Comparison of ENCODE assay signal across 11 cellular contexts in genomic region chr5:172188893-172189692, GRCh38. TPM values are rescaled to one million over a fixed set of nuclear protein-coding genes. Genes with fewer than 3 reads are reported as not detected.
DNase-seq lines count a peak whose midpoint lies in the region; FAIRE-seq and TF ChIP-seq lines count a peak whose summit lies in the region.
"Had no signal": no experiment of that assay in that cellular context is flagged by ENCODE, and none has a peak within 500 bp of the region (broad histone marks: within the 10 kb centered on the region; RNA-seq: fewer than 3 reads in every experiment).

No MANE protein-coding gene starts in this region.

- no peaks in the 10 kb centered on the region for H3K4me1 ChIP-seq in iPS DF 6.9 (ENCODE audit: control insufficient read depth, insufficient read depth, low read length)
- peaks cover 14% of the 10 kb centered on the region for H3K4me1 ChIP-seq in smooth muscle cell (ENCODE audit: low read depth)

- no peak overlapping the region for H3K27ac ChIP-seq in iPS DF 6.9 (ENCODE audit: low read length)
- peak overlapping the region; percentile 62 for H3K27ac ChIP-seq in smooth muscle cell (ENCODE audit: low read depth)
- H3K27ac ChIP-seq in caudate nucleus (ENCODE audit: low read depth, low read length) = no peak overlapping the region

- H3K9me3 ChIP-seq in iPS DF 6.9 (ENCODE audit: control insufficient read depth, insufficient read depth, low read length) = no peaks in the 10 kb centered on the region
- no peaks in the 10 kb centered on the region for H3K9me3 ChIP-seq in smooth muscle cell (replicated peaks; ENCODE audit: low read depth)

- H3K36me3 ChIP-seq in iPS DF 6.9 (ENCODE audit: control insufficient read depth, insufficient read depth, low read length) (no peaks in the 10 kb centered on the region), smooth muscle cell (ENCODE audit: low read depth) (no peaks in the 10 kb centered on the region)

- H2AFZ ChIP-seq in smooth muscle cell (ENCODE audit: low read depth) = peak overlapping the region; percentile 90

- no peak for FAIRE-seq in GM12892 (lab: Jason Lieb, UNC)
- FAIRE-seq: A204.1 had no signal

- no peak for TF ChIP-seq POLR2A in GM12892 (IDR thresholded peaks at IDR 0.05; ENCODE audit: low read depth, low read length)

- TF ChIP-seq CTCF in smooth muscle cell (IDR thresholded peaks at IDR 0.05; ENCODE audit: borderline replicate concordance, insufficient read depth, poor library complexity, severe bottlenecking) = no peak

- H3K4me3 ChIP-seq in iPS DF 6.9 (ENCODE audit: low read length) (peak overlapping the region; percentile 55; the same call in 1 of the 2 replicates), smooth muscle cell (peak overlapping the region; percentile 69)

- H3K9ac ChIP-seq in smooth muscle cell (ENCODE audit: low read depth) = no peak overlapping the region

- WGBS in iPS DF 6.9 (ENCODE audit: insufficient coverage, insufficient read length) = no CpG with 5 or more reads among the region's 30 CpGs
- WGBS in smooth muscle cell (ENCODE audit: low lambda C conversion rate) = 6% methylated on average over 30 of the region's 30 CpGs

- peak; percentile 39 for DNase-seq in DMS153 treated with DMSO at 0.1 percent for 48 hours (lab: John Stamatoyannopoulos, UW; ENCODE audit: unreplicated experiment)
- DNase-seq in DMS153 (lab: John Stamatoyannopoulos, UW) = no peak
- DNase-seq in SK-N-DZ (ENCODE audit: low spot score) = peak; percentile 66
- DNase-seq in iPS DF 6.9 (ENCODE audit: low read depth, low spot score) = no peak
- no peak for DNase-seq in smooth muscle cell (lab: John Stamatoyannopoulos, UW; ENCODE audit: unreplicated experiment)
- no peak for DNase-seq in GM12892 (ENCODE audit: insufficient read length)
- no peak for DNase-seq in caudate nucleus (lab: John Stamatoyannopoulos, UW)
- DNase-seq in NCI-H1092 treated with DMSO at 0.1 percent for 48 hours (lab: John Stamatoyannopoulos, UW) = no peak

- peaks cover 13% of the 10 kb centered on the region for H3F3A ChIP-seq in smooth muscle cell (ENCODE audit: low read depth)

- peaks cover 8% of the 10 kb centered on the region for H4K20me1 ChIP-seq in smooth muscle cell (ENCODE audit: low read depth)

- H3K27me3 ChIP-seq in iPS DF 6.9 (ENCODE audit: control insufficient read depth, insufficient read depth, low read length) (no peaks in the 10 kb centered on the region), smooth muscle cell (ENCODE audit: low read depth) (no peaks in the 10 kb centered on the region)

- H3K79me2 ChIP-seq in smooth muscle cell (ENCODE audit: low read depth) = peaks cover 21% of the 10 kb centered on the region

- peak overlapping the region; percentile 92 for H3K4me2 ChIP-seq in smooth muscle cell

RNA-seq across cellular contexts. Expression of gene STK10, which starts 1.1 kb away (rescaled TPM):
- polyA plus RNA-seq in SK-N-DZ (2014; cell fraction: cytosol; rRNA removed) = 4.7 and 5.9 TPM in 2 replicates
- 9.0 and 16.4 TPM in 2 replicates for polyA plus RNA-seq in SK-N-DZ (2014; cell fraction: nucleus; rRNA removed)
- 10.8 and 26.0 TPM in 2 replicates for total RNA-seq in smooth muscle cell
- polyA plus RNA-seq in smooth muscle cell = 10.7 and 15.5 TPM in 2 replicates
- 30.6 TPM for polyA plus RNA-seq in GM12892 (2012; ENCODE audit: missing spikeins)

RNA-seq across cellular contexts. Expression of gene EFCAB9, which starts 4.9 kb away (rescaled TPM):
- not detected in 2 replicates for polyA plus RNA-seq in SK-N-DZ (2014; cell fraction: cytosol; rRNA removed)
- not detected in 2 replicates for polyA plus RNA-seq in SK-N-DZ (2014; cell fraction: nucleus; rRNA removed)
- total RNA-seq in smooth muscle cell = not detected in 2 replicates
- polyA plus RNA-seq in smooth muscle cell = not detected in 2 replicates
- polyA plus RNA-seq in GM12892 (2012; ENCODE audit: missing spikeins) = not detected
- total RNA-seq: dermis microvascular lymphatic vessel endothelial cell, subcutaneous adipose tissue had no signal

Comparison
In these comparisons a context has a peak if more than half of its experiments do, and no peak if none do; other contexts are left out.
1. DNase-seq: peak in DMS153 treated with DMSO at 0.1 percent for 48 hours (single experiment) and SK-N-DZ (single experiment); none in DMS153 (single experiment), iPS DF 6.9 (single experiment), smooth muscle cell (single experiment), GM12892 (single experiment), caudate nucleus (0 of 61) and NCI-H1092 treated with DMSO at 0.1 percent for 48 hours (single experiment).